ENCODE assay signal across 11 cellular contexts in genomic region chr10:87961314-87961713, GRCh38.
DNase-seq lines count a peak whose midpoint lies in the region; ATAC-seq, FAIRE-seq and TF ChIP-seq lines count a peak whose summit lies in the region.
"Had no signal": no experiment of that assay in that cellular context is flagged by ENCODE, and none has a peak within 500 bp of the region (broad histone marks: within the 10 kb centered on the region; RNA-seq: fewer than 3 reads in every experiment).

No MANE protein-coding gene starts in this region.

- dilution Hi-C loops in keratinocyte (cut with MboI; ENCODE audit: extremely low pct_ligation_motif_present, low sequenced_read_pairs) = no loop called here

- H3K27ac ChIP-seq in keratinocyte (ENCODE audit: control insufficient read depth, insufficient read depth, low read length) (no peak overlapping the region), tibial artery (peak overlapping the region; percentile 64 to 78)

- no peak overlapping the region for H3K9ac ChIP-seq in keratinocyte (ENCODE audit: control insufficient read depth, extremely low read depth, insufficient read depth, low read length)

- H3K4me3 Mint-ChIP-seq in HFFc6 (peak overlapping the region; percentile 42), CD14-positive monocyte (no peak overlapping the region)
- H3K4me3 Mint-ChIP-seq: activated naive CD8-positive, alpha-beta T cell treated with anti-CD3 and anti-CD28 coated beads, Interleukin-2, amount 10 ng/mL, durations not matched to agents 7 days and 5 days had no signal

- H3K4me2 ChIP-seq in keratinocyte (ENCODE audit: control insufficient read depth, extremely low read depth, insufficient read depth, low read depth, low read length) = no peak overlapping the region

- no peaks in the 10 kb centered on the region for H3K9me3 Mint-ChIP-seq in HFFc6
- H3K9me3 Mint-ChIP-seq in CD14-positive monocyte = no peaks in the 10 kb centered on the region
- H3K9me3 Mint-ChIP-seq: activated naive CD8-positive, alpha-beta T cell treated with anti-CD3 and anti-CD28 coated beads, Interleukin-2, amount 10 ng/mL, durations not matched to agents 7 days and 5 days had no signal

- DNase-seq in HFFc6 = peak; percentile 67
- peak; percentile 53 for DNase-seq in astrocyte of the spinal cord (ENCODE audit: low read depth, low spot score)
- DNase-seq in keratinocyte (ENCODE audit: low read depth, low spot score) = no peak
- no peak for DNase-seq in tibial artery
- DNase-seq in CD14-positive monocyte (ENCODE audit: low spot score) = no peak
- no peak for DNase-seq in head of caudate nucleus
- DNase-seq: activated naive CD8-positive, alpha-beta T cell treated with anti-CD3 and anti-CD28 coated beads, Interleukin-2, amount 10 ng/mL, durations not matched to agents 7 days and 5 days; H7; NCI-H69 had no signal

- H3K27me3 ChIP-seq in keratinocyte (ENCODE audit: control insufficient read depth, extremely low read depth, insufficient read depth, low read length) (no peaks in the 10 kb centered on the region), tibial artery (no peaks in the 10 kb centered on the region)

- H3K27ac Mint-ChIP-seq in HFFc6 (peak overlapping the region; percentile 75), CD14-positive monocyte (peak overlapping the region in 3 of 7 donors; percentile 38 to 70 (median 38))
- H3K27ac Mint-ChIP-seq: activated naive CD8-positive, alpha-beta T cell treated with anti-CD3 and anti-CD28 coated beads, Interleukin-2, amount 10 ng/mL, durations not matched to agents 7 days and 5 days had no signal

- H4K20me1 ChIP-seq in keratinocyte (ENCODE audit: control insufficient read depth, extremely low read depth, insufficient read depth, low read length) = no peaks in the 10 kb centered on the region

- intact Hi-C loops in tibial artery (cut with DNase I; ENCODE audit: low total_unique reads) (no loop called here), CD14-positive monocyte (cut with micrococcal nuclease) (no loop called here), head of caudate nucleus (cut with DNase I) (no loop called here)

- peaks cover 30% of the 10 kb centered on the region for H3K36me3 Mint-ChIP-seq in HFFc6 (ENCODE audit: low read depth)
- H3K36me3 Mint-ChIP-seq in CD14-positive monocyte = peaks cover 48 to 65% of the 10 kb centered on the region in 2 donors

- TF ChIP-seq CTCF in HFFc6 (IDR thresholded peaks at IDR 0.05) (no peak), astrocyte of the spinal cord (IDR thresholded peaks at IDR 0.05; ENCODE audit: low read depth, low read length) (no peak), keratinocyte (optimal IDR thresholded peaks at IDR 0.05 in 1 of 3, IDR thresholded peaks at IDR 0.05 in 1 of 3, conservative IDR thresholded peaks at IDR 0.05 in 1 of 3; ENCODE audit: extremely low read depth in 1 of 3, insufficient read depth in 2 of 3, low read length in 3 of 3) (no peak), tibial artery (IDR thresholded peaks at IDR 0.05) (no peak), CD14-positive monocyte (IDR thresholded peaks at IDR 0.05) (no peak)

- no peaks in the 10 kb centered on the region for H3K79me2 ChIP-seq in keratinocyte (ENCODE audit: control insufficient read depth, insufficient read depth, low read length)

- H3K9me1 ChIP-seq in keratinocyte (ENCODE audit: control insufficient read depth, extremely low read depth, insufficient read depth, low read length) = no peaks in the 10 kb centered on the region

- in situ Hi-C loops in astrocyte of the spinal cord (cut with HindIII; ENCODE audit: low sequenced_read_pairs) = no loop called here

- H3K27me3 Mint-ChIP-seq in HFFc6 (ENCODE audit: insufficient read depth) = peaks cover 3% of the 10 kb centered on the region; the same call in 1 of the 2 replicates
- H3K27me3 Mint-ChIP-seq in CD14-positive monocyte (ENCODE audit: low read depth in 3 of 3) = no peaks in the 10 kb centered on the region
- H3K27me3 Mint-ChIP-seq: activated naive CD8-positive, alpha-beta T cell treated with anti-CD3 and anti-CD28 coated beads, Interleukin-2, amount 10 ng/mL, durations not matched to agents 7 days and 5 days had no signal

- H3K4me1 Mint-ChIP-seq in HFFc6 (ENCODE audit: low read depth) (peaks cover 44% of the 10 kb centered on the region), CD14-positive monocyte (no peaks in the 10 kb centered on the region)

- peaks cover 2 to 3% of the 10 kb centered on the region in 2 experiments for H3K36me3 ChIP-seq in keratinocyte (ENCODE audit: control insufficient read depth in 2 of 2, extremely low read depth in 1 of 2, insufficient read depth in 2 of 2, low read length in 2 of 2)
- H3K36me3 ChIP-seq in tibial artery = peaks cover 17 to 38% (median 29%) of the 10 kb centered on the region in 3 donors

- no peak for ATAC-seq in HG02588 (IDR thresholded peaks at IDR 0.05; ENCODE audit: unreplicated experiment)
- ATAC-seq in GM21786 (IDR thresholded peaks at IDR 0.05; ENCODE audit: unreplicated experiment) = no peak

- no peak overlapping the region for H2AFZ ChIP-seq in keratinocyte (ENCODE audit: control insufficient read depth, low read length)

- H3K4me1 ChIP-seq in keratinocyte (ENCODE audit: control insufficient read depth, extremely low read depth, insufficient read depth, low read length) (no peaks in the 10 kb centered on the region), tibial artery (peaks cover 0 to 63% (median 5%) of the 10 kb centered on the region in 4 donors)

- H3K9me3 ChIP-seq in keratinocyte (ENCODE audit: control insufficient read depth, low read depth, low read length) (no peaks in the 10 kb centered on the region), tibial artery (no peaks in the 10 kb centered on the region)

- H3K4me3 ChIP-seq in astrocyte of the spinal cord (ENCODE audit: low read depth, low read length) = no peak overlapping the region
- no peak overlapping the region for H3K4me3 ChIP-seq in keratinocyte (ENCODE audit: control insufficient read depth in 2 of 3, extremely low read depth in 1 of 3, insufficient read depth in 2 of 3, low read depth in 1 of 3, low read length in 3 of 3)
- no peak overlapping the region for H3K4me3 ChIP-seq in tibial artery

- FAIRE-seq in keratinocyte (lab: Jason Lieb, UNC) = peak; percentile 13

Comparison
In these comparisons a context has a peak if more than half of its experiments do, and no peak if none do; other contexts are left out.
1. DNase-seq: peak in HFFc6 (single experiment) and astrocyte of the spinal cord (single experiment); none in keratinocyte (single experiment), tibial artery (0 of 2), CD14-positive monocyte (single experiment) and head of caudate nucleus (0 of 42).